10 cellular contexts compared by ENCODE assay signal in genomic region chr17:67400193-67400592, GRCh38. TPM values are rescaled to one million over a fixed set of nuclear protein-coding genes. Genes with fewer than 3 reads are reported as not detected.
DNase-seq lines count a peak whose midpoint lies in the region; ATAC-seq and TF ChIP-seq lines count a peak whose summit lies in the region.
"Had no signal": no experiment of that assay in that cellular context is flagged by ENCODE, and none has a peak within 500 bp of the region (broad histone marks: within the 10 kb centered on the region; RNA-seq: fewer than 3 reads in every experiment).

No MANE protein-coding gene starts in this region.

- H3K4me3 Mint-ChIP-seq in activated T-cell treated with anti-CD3 and anti-CD28 coated beads, Interleukin-2, amount 50 U/mL, for 4 hours: peak overlapping the region; percentile 63
- no peak overlapping the region for H3K4me3 Mint-ChIP-seq in HFFc6
- H3K4me3 Mint-ChIP-seq in endodermal cell: no peak overlapping the region

- no peak overlapping the region for H3K9ac ChIP-seq in endodermal cell (ENCODE audit: extremely low read depth, low read length, poor library complexity, severe bottlenecking)

- H3K36me3 ChIP-seq in endodermal cell (ENCODE audit: control insufficient read depth, insufficient read depth, low read length): no peaks in the 10 kb centered on the region
- H3K36me3 ChIP-seq: heart right ventricle had no signal

- no peak overlapping the region for H3K4me3 ChIP-seq in endodermal cell (ENCODE audit: low read length)
- H3K4me3 ChIP-seq: heart right ventricle had no signal

- DNase-seq in activated T-cell treated with anti-CD3 and anti-CD28 coated beads, Interleukin-2, amount 50 U/mL, for 4 hours: no peak
- DNase-seq in activated T-cell treated with anti-CD3 and anti-CD28 coated beads for 4 hours (no peak), MV-4-11 (lab: John Stamatoyannopoulos, UW) (peak; percentile 43), cerebellar cortex (ENCODE audit: low spot score) (peak; percentile 11), renal cortical epithelial cell (ENCODE audit: low read depth) (peak; percentile 85), HFFc6 (no peak), endodermal cell (no peak), A172 (ENCODE audit: low spot score) (no peak)
- DNase-seq: heart right ventricle, NCI-H2029 treated with DMSO at 0.1 percent for 48 hours had no signal

- no peaks in the 10 kb centered on the region for H3K27me3 Mint-ChIP-seq in activated T-cell treated with anti-CD3 and anti-CD28 coated beads, Interleukin-2, amount 50 U/mL, for 4 hours (ENCODE audit: low read depth)
- H3K27me3 Mint-ChIP-seq in HFFc6 (ENCODE audit: insufficient read depth) (no peaks in the 10 kb centered on the region), endodermal cell (ENCODE audit: insufficient read depth) (no peaks in the 10 kb centered on the region)

- no peak for ATAC-seq in activated T-cell treated with anti-CD3 and anti-CD28 coated beads, Interleukin-2, amount 50 U/mL, for 4 hours

- H3K27ac Mint-ChIP-seq in HFFc6 (no peak overlapping the region), endodermal cell (no peak overlapping the region)

- no peaks in the 10 kb centered on the region for H3K27me3 ChIP-seq in endodermal cell (ENCODE audit: control insufficient read depth, insufficient read depth, low read length, poor library complexity, severe bottlenecking)
- H3K27me3 ChIP-seq: heart right ventricle had no signal

- H3K9me3 Mint-ChIP-seq in activated T-cell treated with anti-CD3 and anti-CD28 coated beads, Interleukin-2, amount 50 U/mL, for 4 hours: peaks cover 5% of the 10 kb centered on the region
- H3K9me3 Mint-ChIP-seq in HFFc6 (no peaks in the 10 kb centered on the region; the same call in 1 of the 2 replicates), endodermal cell (peaks cover 6% of the 10 kb centered on the region)

- no peak for TF ChIP-seq CTCF in HFFc6 (IDR thresholded peaks at IDR 0.05)
- TF ChIP-seq CTCF in endodermal cell (conservative IDR thresholded peaks at IDR 0.05): no peak

- H3K27ac ChIP-seq in endodermal cell (ENCODE audit: low read depth, low read length): no peak overlapping the region

- peaks cover 11% of the 10 kb centered on the region for H3K36me3 Mint-ChIP-seq in activated T-cell treated with anti-CD3 and anti-CD28 coated beads, Interleukin-2, amount 50 U/mL, for 4 hours (ENCODE audit: insufficient read depth)
- H3K36me3 Mint-ChIP-seq in HFFc6 (ENCODE audit: low read depth): peaks cover 15% of the 10 kb centered on the region
- peaks cover 25% of the 10 kb centered on the region for H3K36me3 Mint-ChIP-seq in endodermal cell (ENCODE audit: low read depth)

- H3K9me3 ChIP-seq in endodermal cell (ENCODE audit: control insufficient read depth, low read length): no peaks in the 10 kb centered on the region
- H3K9me3 ChIP-seq: heart right ventricle had no signal

- 93 to 96% methylated on average over 4 to 6 of the region's 6 CpGs for WGBS in endodermal cell (ENCODE audit: insufficient coverage in 1 of 2, insufficient read length in 1 of 2), 2 experiments

- no peaks in the 10 kb centered on the region for H3K4me1 ChIP-seq in endodermal cell (ENCODE audit: control insufficient read depth, insufficient read depth, low read length)

- peaks cover 71% of the 10 kb centered on the region for H3K4me1 Mint-ChIP-seq in activated T-cell treated with anti-CD3 and anti-CD28 coated beads, Interleukin-2, amount 50 U/mL, for 4 hours (ENCODE audit: low read depth)
- H3K4me1 Mint-ChIP-seq in HFFc6 (ENCODE audit: low read depth) (peaks cover 21% of the 10 kb centered on the region; the same call in 1 of the 2 replicates), endodermal cell (peaks cover 7% of the 10 kb centered on the region)

RNA-seq across cellular contexts. Expression of gene PITPNC1, which starts 23.1 kb away (rescaled TPM):
- 10 to 100 TPM; 14.3 to 28.0 (median 19.7) TPM for total RNA-seq in activated T-cell treated with anti-CD3 and anti-CD28 coated beads, Interleukin-2, amount 50 U/mL, for 4 hours
- total RNA-seq in renal cortical epithelial cell (7.3 and 9.6 TPM in 2 replicates), endodermal cell (10 to 100 TPM; 28.9 to 36.4 TPM)
- 10 to 100 TPM in 1 of 6 experiments, 1 to 10 TPM in 5; 6.9 to 11.1 (median 7.7) TPM for total RNA-seq in HFFc6 (2021; fragmentation: NEBNext Ultra II Directional; extraction: Animal tissue kit (Norgen Biotek cat#: 25700))
- polyA plus RNA-seq in endodermal cell (2013, experiment 1 of 2): 16.3 TPM
- 15.6 TPM for polyA plus RNA-seq in endodermal cell (2013, experiment 2 of 2)
- 2.0 and 2.7 TPM in 2 replicates for total RNA-seq in A172 (2014; rRNA removed; shearing (Covaris generic))

RNA-seq across cellular contexts. Expression of gene PSMD12, which starts 33.8 kb away (rescaled TPM):
- 100 to 1,000 TPM; 127 to 142 (median 139) TPM for total RNA-seq in activated T-cell treated with anti-CD3 and anti-CD28 coated beads, Interleukin-2, amount 50 U/mL, for 4 hours
- 31.8 and 53.4 TPM in 2 replicates for total RNA-seq in renal cortical epithelial cell
- total RNA-seq in HFFc6 (2021; fragmentation: NEBNext Ultra II Directional; extraction: Animal tissue kit (Norgen Biotek cat#: 25700)): 10 to 100 TPM; 62.3 to 74.4 (median 73.2) TPM
- total RNA-seq in endodermal cell: 10 to 100 TPM; 70.9 to 71.7 TPM
- 47.2 TPM for polyA plus RNA-seq in endodermal cell (2013, experiment 1 of 2)
- 44.4 TPM for polyA plus RNA-seq in endodermal cell (2013, experiment 2 of 2)
- total RNA-seq in A172 (2014; rRNA removed; shearing (Covaris generic)): 58.1 and 59.4 TPM in 2 replicates

Comparison
In these comparisons a context has a peak if more than half of its experiments do, and no peak if none do; other contexts are left out.
1. DNase-seq: peak in MV-4-11 (single experiment), cerebellar cortex (single experiment) and renal cortical epithelial cell (single experiment); none in activated T-cell treated with anti-CD3 and anti-CD28 coated beads, Interleukin-2, amount 50 U/mL, for 4 hours (single experiment), activated T-cell treated with anti-CD3 and anti-CD28 coated beads for 4 hours (single experiment), HFFc6 (single experiment), endodermal cell (single experiment) and A172 (single experiment).